ENCODE assay signal across 8 cellular contexts in genomic region chr13:97221989-97222700, GRCh38. TPM values are rescaled to one million over a fixed set of nuclear protein-coding genes. Genes with fewer than 3 reads are reported as not detected.
A peak's percentile ranks its signal among the peaks of the same experiment; 100 is the strongest.
DNase-seq lines count a peak whose midpoint lies in the region; ATAC-seq and TF ChIP-seq lines count a peak whose summit lies in the region.

Gene MBNL2, plus strand, starts transcription at chr13:97222333. Its CDS starts 53,903 bp downstream, at chr13:97276236.

- peak; percentile 48 for TF ChIP-seq POLR2A in GM19193 (IDR thresholded peaks at IDR 0.05; ENCODE audit: extremely low read depth, insufficient read depth, insufficient read length)

- peak; percentile 92 for DNase-seq in AG20443 (ENCODE audit: low spot score)
- peak; percentile 78 for DNase-seq in NCI-H460 (ENCODE audit: extremely low read depth, low read depth)
- DNase-seq in activated CD4-positive, alpha-beta T cell treated with anti-CD3 and anti-CD28 coated beads for 48 hours = peak; percentile 90
- DNase-seq in stimulated activated CD4-positive, alpha-beta T cell treated with anti-CD3 and anti-CD28 coated beads, Interleukin-1b, Interleukin-23, amount 100 ng/mL, for 24 hours (ENCODE audit: low read depth in 4 of 4, low spot score in 1 of 4) = peak; percentile 53 to 75 (median 70)

- no peaks in the 10 kb centered on the region for H3K27me3 ChIP-seq in layer of hippocampus (ENCODE audit: control insufficient read depth, insufficient read depth, low read length)

- H3K27ac ChIP-seq in cingulate gyrus (ENCODE audit: low read depth, low read length) = peak within 1 kb of the TSS; percentile 92
- H3K27ac ChIP-seq in layer of hippocampus (ENCODE audit: low read depth, low read length) = peak within 1 kb of the TSS; percentile 91

- peak; percentile 96 for ATAC-seq in HG03432 (IDR thresholded peaks at IDR 0.05; ENCODE audit: unreplicated experiment)

RNA-seq across cellular contexts. Expression of gene MBNL2, which starts in this region (rescaled TPM):
- total RNA-seq in NCI-H460 (2014; rRNA removed; shearing (Covaris generic)) = 47.6 and 48.9 TPM in 2 replicates
- polyA plus RNA-seq in NCI-H460 (2014; cell fraction: nucleus; rRNA removed) = 34.4 and 48.0 TPM in 2 replicates

Comparison
In these comparisons a context has a peak if more than half of its experiments do, and no peak if none do; other contexts are left out.
1. Peak in every context shown above with its lines: DNase-seq, ATAC-seq and H3K27ac ChIP-seq.